In the genomic region with DNA sequence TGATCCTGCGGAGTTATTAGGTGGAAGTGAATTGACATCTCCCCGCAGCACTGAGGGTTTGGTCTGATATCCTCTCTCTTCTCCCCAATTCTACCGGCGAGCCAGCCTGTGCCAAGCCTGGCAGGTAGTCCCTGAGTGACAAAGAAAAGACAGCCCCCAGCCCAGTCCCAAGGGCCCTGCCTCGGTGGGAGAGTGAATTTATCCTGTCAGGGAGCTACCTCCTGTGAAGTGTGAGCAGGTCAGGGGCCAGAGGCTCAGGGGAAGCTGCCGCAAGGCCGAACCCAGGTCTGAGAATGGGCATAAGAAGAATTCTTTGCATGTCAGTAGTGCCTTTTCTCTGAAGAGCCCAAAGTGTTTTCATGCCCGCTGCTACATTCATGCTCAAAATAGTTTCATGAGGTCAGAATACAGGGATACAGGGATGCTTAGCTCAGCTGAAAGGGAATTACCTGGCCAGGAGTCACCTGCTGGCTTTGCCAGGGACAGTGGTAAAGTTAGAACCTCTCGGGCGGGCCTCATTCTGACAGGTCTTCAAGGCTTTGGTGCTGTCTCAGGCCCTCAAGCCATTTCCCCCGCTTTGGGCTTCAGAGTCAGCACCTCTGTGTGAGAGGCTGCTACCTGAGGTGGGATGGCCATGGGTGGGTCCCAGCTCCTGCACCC, we compare ENCODE assay signal across 17 cellular contexts. TPM values are rescaled to one million over a fixed set of nuclear protein-coding genes. Genes with fewer than 3 reads are reported as not detected.
A peak's percentile ranks its signal among the peaks of the same experiment; 100 is the strongest.
DNase-seq lines count a peak whose midpoint lies in the region; ATAC-seq, FAIRE-seq and TF ChIP-seq lines count a peak whose summit lies in the region.
"Had no signal": no experiment of that assay in that cellular context is flagged by ENCODE, and none has a peak within 500 bp of the region (broad histone marks: within the 10 kb centered on the region; RNA-seq: fewer than 3 reads in every experiment).

No MANE protein-coding gene starts in this region.

- TF ChIP-seq CTCF in pancreas (IDR thresholded peaks at IDR 0.05) (no peak), GM13977 (IDR thresholded peaks at IDR 0.05; ENCODE audit: extremely low read depth, insufficient read depth, missing control alignments) (no peak)

- in situ Hi-C loops in GM13977 (cut with MboI; ENCODE audit: low pct_unique_long_range_greater_than_20kb, low sequenced_read_pairs, unreplicated experiment): no loop called here

- H3K4me1 Mint-ChIP-seq in stimulated activated effector memory CD8-positive, alpha-beta T cell treated with anti-CD3 and anti-CD28 coated beads, Interleukin-12 subunit alpha, Interleukin-12 subunit beta, amount 100 ng/mL, for 72 hours: peaks cover 17% of the 10 kb centered on the region
- H3K4me1 Mint-ChIP-seq: activated T-helper 17 cell treated with anti-CD3 and anti-CD28 coated beads, Interleukin-2, amount 50 U/mL, for 72 hours had no signal

- H3K9me3 Mint-ChIP-seq in stimulated activated effector memory CD8-positive, alpha-beta T cell treated with anti-CD3 and anti-CD28 coated beads, Interleukin-12 subunit alpha, Interleukin-12 subunit beta, amount 100 ng/mL, for 72 hours: no peaks in the 10 kb centered on the region
- H3K9me3 Mint-ChIP-seq: activated CD4-positive, alpha-beta memory T cell treated with anti-CD3 and anti-CD28 coated beads, Interleukin-2, amount 10 ng/mL, durations not matched to agents 7 days and 5 days; activated T-helper 17 cell treated with anti-CD3 and anti-CD28 coated beads, Interleukin-2, amount 50 U/mL, for 72 hours; CD4-positive, CD25-positive, alpha-beta regulatory T cell had no signal

- H3K27me3 ChIP-seq in esophagus (ENCODE audit: control insufficient read depth in 1 of 2, insufficient read depth in 2 of 2, low read length in 2 of 2) (no peaks in the 10 kb centered on the region), pancreas (no peaks in the 10 kb centered on the region)
- H3K27me3 ChIP-seq: ovary had no signal

- 57 to 58% methylated on average over 11 of the region's 11 CpGs for WGBS in esophagus, 2 donors
- 67 to 72% methylated on average over 11 of the region's 11 CpGs for WGBS in pancreas, 2 donors
- 80% methylated on average over 11 of the region's 11 CpGs for WGBS in urinary bladder

- H3K36me3 ChIP-seq in esophagus (ENCODE audit: control insufficient read depth in 2 of 2, insufficient read depth in 2 of 2, low read length in 1 of 2) (peaks cover 0 to 3% of the 10 kb centered on the region in 2 donors), pancreas (no peaks in the 10 kb centered on the region), urinary bladder (ENCODE audit: insufficient read depth) (no peaks in the 10 kb centered on the region)
- H3K36me3 ChIP-seq: ovary, transverse colon had no signal

- H3K4me3 ChIP-seq in esophagus (ENCODE audit: low read depth in 1 of 2, low read length in 2 of 2) (peak overlapping the region in 1 of 2 donors; percentile 13), pancreas (no peak overlapping the region), urinary bladder (ENCODE audit: low read depth, low read length) (no peak overlapping the region)
- H3K4me3 ChIP-seq: GM12878, ovary, transverse colon had no signal

- no peak overlapping the region for H3K4me3 Mint-ChIP-seq in stimulated activated effector memory CD8-positive, alpha-beta T cell treated with anti-CD3 and anti-CD28 coated beads, Interleukin-12 subunit alpha, Interleukin-12 subunit beta, amount 100 ng/mL, for 72 hours
- H3K4me3 Mint-ChIP-seq: activated CD4-positive, alpha-beta memory T cell treated with anti-CD3 and anti-CD28 coated beads, Interleukin-2, amount 10 ng/mL, durations not matched to agents 7 days and 5 days; activated T-helper 17 cell treated with anti-CD3 and anti-CD28 coated beads, Interleukin-2, amount 50 U/mL, for 72 hours; CD4-positive, CD25-positive, alpha-beta regulatory T cell had no signal

- FAIRE-seq in pancreas (lab: Jason Lieb, UNC): no peak
- FAIRE-seq: frontal cortex, GM12878 had no signal

- intact Hi-C loops in pancreas (cut with DNase I): no loop called here

- ATAC-seq in pancreas: peak in 1 of 4 donors; percentile 7
- ATAC-seq in stimulated activated effector memory CD8-positive, alpha-beta T cell treated with anti-CD3 and anti-CD28 coated beads, Interleukin-12 subunit alpha, Interleukin-12 subunit beta, amount 100 ng/mL, for 72 hours: no peak
- ATAC-seq: activated T-helper 17 cell treated with anti-CD3 and anti-CD28 coated beads, Interleukin-2, amount 50 U/mL, for 72 hours; GM12878 had no signal

- peak; percentile 33 for DNase-seq in DMS79 treated with DMSO at 0.1 percent for 48 hours (lab: John Stamatoyannopoulos, UW)
- DNase-seq in DMS79 (lab: John Stamatoyannopoulos, UW): no peak
- DNase-seq in pancreas: peak in 1 of 6 donors; percentile 52
- DNase-seq in stimulated activated effector memory CD8-positive, alpha-beta T cell treated with anti-CD3 and anti-CD28 coated beads, Interleukin-12 subunit alpha, Interleukin-12 subunit beta, amount 100 ng/mL, for 72 hours (ENCODE audit: low spot score in 2 of 2): no peak
- no peak for DNase-seq in GM13977 (ENCODE audit: low spot score)
- no peak for DNase-seq in NCI-H446 (lab: John Stamatoyannopoulos, UW)
- DNase-seq: activated CD4-positive, alpha-beta memory T cell treated with anti-CD3 and anti-CD28 coated beads, Interleukin-2, amount 10 ng/mL, durations not matched to agents 7 days and 5 days; CD4-positive, CD25-positive, alpha-beta regulatory T cell; midbrain; NCI-H2107 had no signal

- H3K36me3 Mint-ChIP-seq in stimulated activated effector memory CD8-positive, alpha-beta T cell treated with anti-CD3 and anti-CD28 coated beads, Interleukin-12 subunit alpha, Interleukin-12 subunit beta, amount 100 ng/mL, for 72 hours: peaks cover 5% of the 10 kb centered on the region

- H3K4me1 ChIP-seq in esophagus (ENCODE audit: control insufficient read depth in 2 of 2, insufficient read depth in 2 of 2, low read length in 1 of 2) (peaks cover 5 to 18% of the 10 kb centered on the region in 2 donors), pancreas (peaks cover 19 to 25% (median 23%) of the 10 kb centered on the region in 3 donors), urinary bladder (ENCODE audit: insufficient read depth) (peaks cover 1% of the 10 kb centered on the region)

- no peaks in the 10 kb centered on the region for H3K9me3 ChIP-seq in esophagus (ENCODE audit: control insufficient read depth in 2 of 2, insufficient read depth in 1 of 2, low read depth in 1 of 2, low read length in 1 of 2)
- H3K9me3 ChIP-seq in pancreas: no peaks in the 10 kb centered on the region
- H3K9me3 ChIP-seq: ovary, transverse colon had no signal

- H3K27ac Mint-ChIP-seq in stimulated activated effector memory CD8-positive, alpha-beta T cell treated with anti-CD3 and anti-CD28 coated beads, Interleukin-12 subunit alpha, Interleukin-12 subunit beta, amount 100 ng/mL, for 72 hours: no peak overlapping the region
- H3K27ac Mint-ChIP-seq: activated CD4-positive, alpha-beta memory T cell treated with anti-CD3 and anti-CD28 coated beads, Interleukin-2, amount 10 ng/mL, durations not matched to agents 7 days and 5 days; activated T-helper 17 cell treated with anti-CD3 and anti-CD28 coated beads, Interleukin-2, amount 50 U/mL, for 72 hours; CD4-positive, CD25-positive, alpha-beta regulatory T cell had no signal

- peak overlapping the region; percentile 93 to 97 for H3K27ac ChIP-seq in esophagus (ENCODE audit: low read depth in 2 of 2, low read length in 1 of 2)
- H3K27ac ChIP-seq in pancreas: peak overlapping the region; percentile 38 to 81 (median 57)
- H3K27ac ChIP-seq in urinary bladder (ENCODE audit: low read depth): peak overlapping the region; percentile 31
- H3K27ac ChIP-seq: ovary had no signal

RNA-seq across cellular contexts. Expression of a gene that starts 5.3 kb away (rescaled TPM):
- polyA plus RNA-seq in esophagus (10 to 100 TPM; 22.2 to 27.3 TPM), pancreas (10 to 100 TPM in 1 of 2 donors, 1 to 10 TPM in 1; 6.7 to 22.3 TPM), urinary bladder (10.7 TPM)
- total RNA-seq in pancreas (10 to 100 TPM in 4 of 6 donors, 1 to 10 TPM in 2; 8.2 to 17.8 (median 12.5) TPM), urinary bladder (8.9 TPM)

RNA-seq across cellular contexts. Expression of a gene that starts 42.4 kb away (rescaled TPM):
- polyA plus RNA-seq in esophagus: 1 to 10 TPM; 9.5 to 9.9 TPM
- 1 to 10 TPM; 1.8 to 9.9 (median 3.1) TPM for total RNA-seq in pancreas
- polyA plus RNA-seq in pancreas: 1 to 10 TPM; 3.4 to 6.4 TPM
- total RNA-seq in urinary bladder: 5.8 TPM
- 3.5 TPM for polyA plus RNA-seq in urinary bladder

Comparison
In these comparisons a context has a peak if more than half of its experiments do, and no peak if none do; other contexts are left out.
1. H3K27ac ChIP-seq: peak in every context shown above with its lines; median percentile 95 in esophagus; 57 in pancreas; 31 in urinary bladder.